Comparison of ENCODE assay signal across 9 cellular contexts in the genomic region with DNA sequence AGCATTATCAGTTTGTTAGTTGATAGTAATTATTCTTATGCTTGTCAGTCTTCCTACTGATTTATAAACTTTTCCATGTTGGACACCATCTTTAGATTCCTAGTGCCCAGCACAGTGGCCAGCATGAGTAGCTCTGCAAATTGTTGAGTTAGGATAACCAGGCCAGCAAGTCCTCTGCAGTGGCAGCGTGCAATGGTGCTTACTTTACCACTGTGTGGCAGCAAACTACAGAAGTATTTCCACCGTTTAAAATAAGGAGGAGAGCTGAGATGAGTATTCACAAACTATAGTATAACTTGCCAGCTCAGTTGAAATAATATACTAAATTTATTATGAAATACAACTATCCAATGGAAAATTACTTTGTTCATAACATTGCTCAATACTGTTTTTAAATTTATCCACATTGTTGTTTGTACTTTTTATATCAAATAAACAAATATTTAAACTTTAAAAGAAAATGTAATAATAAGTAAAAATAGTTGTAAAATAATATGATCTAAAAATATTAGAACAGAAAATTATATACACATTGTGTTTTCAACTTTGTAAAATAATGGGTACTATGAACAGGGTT. TPM values are rescaled to one million over a fixed set of nuclear protein-coding genes. Genes with fewer than 3 reads are reported as not detected.
DNase-seq lines count a peak whose midpoint lies in the region; ATAC-seq, FAIRE-seq and TF ChIP-seq lines count a peak whose summit lies in the region.
"Had no signal": no experiment of that assay in that cellular context is flagged by ENCODE, and none has a peak within 500 bp of the region (broad histone marks: within the 10 kb centered on the region; RNA-seq: fewer than 3 reads in every experiment).

No MANE protein-coding gene starts in this region.

- WGBS in mammary epithelial cell (ENCODE audit: low coverage, missing lambda C conversion rate): 27% methylated on average over 2 of the region's 2 CpGs
- WGBS in right lobe of liver (ENCODE audit: insufficient coverage, low coverage, low lambda C conversion rate, missing lambda C conversion rate): 10% methylated on average over 2 of the region's 2 CpGs

- H3K4me2 ChIP-seq in mammary epithelial cell (ENCODE audit: insufficient read depth, low read depth, low read length): no peak overlapping the region

- H3K9me3 ChIP-seq in mammary epithelial cell (replicated peaks; ENCODE audit: insufficient read depth, low read length) (no peaks in the 10 kb centered on the region), right lobe of liver (no peaks in the 10 kb centered on the region)

- FAIRE-seq in HTR-8/SVneo (lab: Jason Lieb, UNC): no peak

- CTCF ChIA-PET in mammary epithelial cell (lab: Charles Lee; ENCODE audit: low non-redundant PET): interaction anchor here (0.6 kb wide), 1 partner anchor 38 kb away, joined by 5 read pairs; no protein-coding TSS in a partner anchor

- H2AFZ ChIP-seq in mammary epithelial cell (ENCODE audit: low read depth, low read length): no peak overlapping the region

- DNase-seq in DMS53 (lab: John Stamatoyannopoulos, UW) (peak; percentile 88), HTR-8/SVneo (ENCODE audit: insufficient read length, low spot score) (peak; percentile 70), RKO (ENCODE audit: low spot score) (peak; percentile 84), mammary epithelial cell (peak; percentile 36), right lobe of liver (peak in 1 of 3 donors; percentile 39), activated gamma-delta T cell (lab: John Stamatoyannopoulos, UW) (no peak)
- DNase-seq: right cardiac atrium had no signal

- in situ Hi-C loops in mammary epithelial cell (cut with MboI; ENCODE audit: low sequenced_read_pairs in 2 of 2): loop anchor here in 1 of 2 donors (25.0 kb wide), 1 partner anchor 157 kb away; the partner anchor contains the start of gene DYNC2LI1

- H4K20me1 ChIP-seq in mammary epithelial cell (ENCODE audit: insufficient read depth, low read length): no peaks in the 10 kb centered on the region

- no peak for TF ChIP-seq POLR2A in right lobe of liver (IDR thresholded peaks at IDR 0.05)

- H3K4me3 ChIP-seq in mammary epithelial cell (replicated peaks in 1 of 3; ENCODE audit: insufficient read depth in 1 of 3, low read depth in 2 of 3, low read length in 3 of 3): no peak overlapping the region
- no peak overlapping the region for H3K4me3 ChIP-seq in right lobe of liver

- H3K79me2 ChIP-seq in mammary epithelial cell (ENCODE audit: insufficient read depth, low read length): no peaks in the 10 kb centered on the region

- H3K4me1 ChIP-seq in mammary epithelial cell (ENCODE audit: insufficient read depth, low read length) (no peaks in the 10 kb centered on the region), right lobe of liver (no peaks in the 10 kb centered on the region)

- intact Hi-C loops in mammary epithelial cell (cut with micrococcal nuclease) (no loop called here), right lobe of liver (cut with DNase I) (no loop called here)

- peak; percentile 63 to 83 (median 71) for ATAC-seq in right lobe of liver
- no peak for ATAC-seq in HG02852 (IDR thresholded peaks at IDR 0.05; ENCODE audit: unreplicated experiment)
- ATAC-seq in HG02870 (IDR thresholded peaks at IDR 0.05; ENCODE audit: unreplicated experiment): no peak

- TF ChIP-seq CTCF in mammary epithelial cell (conservative IDR thresholded peaks at IDR 0.05 in 1 of 2, IDR thresholded peaks at IDR 0.05 in 1 of 2; ENCODE audit: extremely low read depth in 1 of 2, insufficient read depth in 1 of 2, low read depth in 1 of 2, low read length in 2 of 2) (peak; percentile 59 to 66), right lobe of liver (IDR thresholded peaks at IDR 0.05) (peak; percentile 24 to 55 (median 47))

- no TSS peak for BruUV-seq in mammary epithelial cell (replicated peaks; lab: Mats Ljungman, UMichigan)

- dilution Hi-C loops in mammary epithelial cell (cut with HindIII; ENCODE audit: low sequenced_read_pairs): no loop called here

- no peaks in the 10 kb centered on the region for H3K27me3 ChIP-seq in mammary epithelial cell (ENCODE audit: insufficient read depth, low read length)
- no peaks in the 10 kb centered on the region for H3K27me3 ChIP-seq in right lobe of liver

- H3K36me3 ChIP-seq in mammary epithelial cell (ENCODE audit: insufficient read depth, low read length): no peaks in the 10 kb centered on the region
- no peaks in the 10 kb centered on the region for H3K36me3 ChIP-seq in right lobe of liver

- H3K27ac ChIP-seq in mammary epithelial cell (ENCODE audit: insufficient read depth, low read depth, low read length): no peak overlapping the region
- H3K27ac ChIP-seq in right lobe of liver: no peak overlapping the region

- H3K9ac ChIP-seq in mammary epithelial cell (ENCODE audit: insufficient read depth, low read length): no peak overlapping the region

RNA-seq across cellular contexts. Expression of gene THADA, which starts 9.3 kb away (rescaled TPM):
- total RNA-seq in mammary epithelial cell (10 to 100 TPM; 21.0 to 27.5 TPM), right lobe of liver (10 to 100 TPM; 12.2 to 21.6 (median 14.0) TPM)
- polyA plus RNA-seq in mammary epithelial cell: 14.4 TPM
- polyA minus RNA-seq in mammary epithelial cell: 50.5 TPM

RNA-seq across cellular contexts. Expression of gene PLEKHH2, which starts 31.9 kb away (rescaled TPM):
- total RNA-seq in mammary epithelial cell: 1 to 10 TPM; 1.3 to 2.7 TPM
- polyA plus RNA-seq in mammary epithelial cell: 0.94 TPM
- polyA minus RNA-seq in mammary epithelial cell: 7.9 TPM
- total RNA-seq in right lobe of liver: 1 to 10 TPM in 5 of 6 experiments, under 1 TPM in 1; 0.75 to 2.0 (median 1.3) TPM

Comparison
In these comparisons a context has a peak if more than half of its experiments do, and no peak if none do; other contexts are left out.
1. ATAC-seq: peak in right lobe of liver (4 of 4); none in HG02852 (single experiment) and HG02870 (single experiment).